Comparison of ENCODE assay signal across 9 cellular contexts in the genomic region with DNA sequence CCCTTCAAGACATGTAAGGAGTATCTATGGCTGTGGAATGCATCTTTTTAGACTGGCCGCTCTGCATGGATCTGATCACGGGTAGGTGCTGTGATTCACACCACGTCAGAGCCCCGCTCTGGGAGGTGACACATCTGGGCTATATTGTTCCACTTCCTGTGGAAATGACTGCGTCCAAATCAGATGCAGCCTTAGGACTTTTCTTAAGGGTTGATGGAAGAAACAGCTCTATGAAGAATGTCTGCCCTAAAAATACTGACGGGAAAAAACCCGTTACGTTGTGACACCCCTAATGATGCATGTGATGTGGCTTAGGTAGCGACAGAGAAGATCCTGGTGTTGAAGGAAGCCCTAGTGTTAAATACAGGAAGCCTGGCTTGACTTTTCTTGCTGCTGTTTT. TPM values are rescaled to one million over a fixed set of nuclear protein-coding genes. Genes with fewer than 3 reads are reported as not detected.
A peak's percentile ranks its signal among the peaks of the same experiment; 100 is the strongest.
DNase-seq lines count a peak whose midpoint lies in the region; ATAC-seq, FAIRE-seq and TF ChIP-seq lines count a peak whose summit lies in the region.
"Had no signal": no experiment of that assay in that cellular context is flagged by ENCODE, and none has a peak within 500 bp of the region (broad histone marks: within the 10 kb centered on the region; RNA-seq: fewer than 3 reads in every experiment).

No MANE protein-coding gene starts in this region.

- 34% methylated on average over 9 of the region's 9 CpGs for WGBS in smooth muscle cell (ENCODE audit: low lambda C conversion rate)

- peak; percentile 52 to 76 (median 56) for DNase-seq in CD4-positive, CD25-positive, alpha-beta regulatory T cell
- DNase-seq in dermis blood vessel endothelial cell (peak; percentile 96), smooth muscle cell (lab: John Stamatoyannopoulos, UW; ENCODE audit: unreplicated experiment) (no peak), ureter (ENCODE audit: low spot score) (no peak), NCI-H1694 (lab: John Stamatoyannopoulos, UW) (no peak), kidney (no peak)

- no peaks in the 10 kb centered on the region for H3K9me3 ChIP-seq in CD4-positive, CD25-positive, alpha-beta regulatory T cell (ENCODE audit: control insufficient read depth in 2 of 2, low read length in 2 of 2)
- H3K9me3 ChIP-seq in smooth muscle cell (replicated peaks; ENCODE audit: low read depth) (no peaks in the 10 kb centered on the region), kidney (ENCODE audit: control insufficient read depth in 1 of 2, low read length in 2 of 2) (no peaks in the 10 kb centered on the region)

- peak overlapping the region; percentile 58 for H3K4me2 ChIP-seq in smooth muscle cell

- H4K20me1 ChIP-seq in smooth muscle cell (ENCODE audit: low read depth): peaks cover 21% of the 10 kb centered on the region

- no peak overlapping the region for H2AFZ ChIP-seq in smooth muscle cell (ENCODE audit: low read depth)

- FAIRE-seq in kidney (lab: Jason Lieb, UNC): no peak
- FAIRE-seq: endometrium had no signal

- H3K27ac Mint-ChIP-seq in CD4-positive, CD25-positive, alpha-beta regulatory T cell: peak overlapping the region; percentile 91 to 94 (median 93)

- peaks cover 77% of the 10 kb centered on the region for H3K79me2 ChIP-seq in smooth muscle cell (ENCODE audit: low read depth)

- peaks cover 56% of the 10 kb centered on the region for H3K4me1 ChIP-seq in CD4-positive, CD25-positive, alpha-beta regulatory T cell (ENCODE audit: control insufficient read depth, insufficient read depth, low read length, poor library complexity, severe bottlenecking)
- peaks cover 4% of the 10 kb centered on the region for H3K4me1 ChIP-seq in smooth muscle cell (ENCODE audit: low read depth)
- H3K4me1 ChIP-seq in kidney (ENCODE audit: control insufficient read depth in 1 of 2, insufficient read depth in 1 of 2, low read depth in 1 of 2, low read length in 2 of 2): peaks cover 11% of the 10 kb centered on the region in 2 donors

- peak overlapping the region; percentile 30 to 88 (median 76) for H3K4me3 Mint-ChIP-seq in CD4-positive, CD25-positive, alpha-beta regulatory T cell

- peaks cover 5% of the 10 kb centered on the region for H3K36me3 Mint-ChIP-seq in CD4-positive, CD25-positive, alpha-beta regulatory T cell

- H3K27ac ChIP-seq in CD4-positive, CD25-positive, alpha-beta regulatory T cell (ENCODE audit: insufficient read depth, low read length, poor library complexity, severe bottlenecking): peak overlapping the region; percentile 85
- peak overlapping the region; percentile 90 for H3K27ac ChIP-seq in smooth muscle cell (ENCODE audit: low read depth)
- H3K27ac ChIP-seq in kidney (ENCODE audit: low read depth in 2 of 2, low read length in 2 of 2): no peak overlapping the region

- no peaks in the 10 kb centered on the region for H3K9me3 Mint-ChIP-seq in CD4-positive, CD25-positive, alpha-beta regulatory T cell

- H3K27me3 ChIP-seq in CD4-positive, CD25-positive, alpha-beta regulatory T cell (ENCODE audit: control insufficient read depth, insufficient read depth, low read length): no peaks in the 10 kb centered on the region
- no peaks in the 10 kb centered on the region for H3K27me3 ChIP-seq in smooth muscle cell (ENCODE audit: low read depth)

- peak; percentile 80 to 93 for ATAC-seq in CD4-positive, CD25-positive, alpha-beta regulatory T cell (ENCODE audit: low read depth in 2 of 2)
- ATAC-seq in activated CD4-positive, CD25-positive, alpha-beta regulatory T cell treated with anti-CD3 and anti-CD28 coated beads, Interleukin-2, amount 50 U/mL, for 24 hours: peak; percentile 97 to 99
- ATAC-seq in HG03439 (IDR thresholded peaks at IDR 0.05; ENCODE audit: unreplicated experiment): no peak

- peaks cover 20 to 87% (median 64%) of the 10 kb centered on the region in 4 donors for H3K4me1 Mint-ChIP-seq in CD4-positive, CD25-positive, alpha-beta regulatory T cell

- intact Hi-C loops in kidney (cut with DNase I): no loop called here

- peak overlapping the region; percentile 75 for H3K4me3 ChIP-seq in CD4-positive, CD25-positive, alpha-beta regulatory T cell (ENCODE audit: low read depth, low read length)
- no peak overlapping the region for H3K4me3 ChIP-seq in smooth muscle cell
- H3K4me3 ChIP-seq in kidney (ENCODE audit: low read length in 2 of 2): no peak overlapping the region

- H3K27me3 Mint-ChIP-seq in CD4-positive, CD25-positive, alpha-beta regulatory T cell: no peaks in the 10 kb centered on the region

- H3K36me3 ChIP-seq in CD4-positive, CD25-positive, alpha-beta regulatory T cell (ENCODE audit: control insufficient read depth, insufficient read depth, low read length): peaks cover 4% of the 10 kb centered on the region
- no peaks in the 10 kb centered on the region for H3K36me3 ChIP-seq in smooth muscle cell (ENCODE audit: low read depth)
- H3K36me3 ChIP-seq in kidney (ENCODE audit: control insufficient read depth in 1 of 2, insufficient read depth in 2 of 2, low read length in 2 of 2): no peaks in the 10 kb centered on the region

- peaks cover 11% of the 10 kb centered on the region for H3F3A ChIP-seq in smooth muscle cell (ENCODE audit: low read depth)

- H3K9ac ChIP-seq in smooth muscle cell (ENCODE audit: low read depth): peak overlapping the region; percentile 74
- no peak overlapping the region for H3K9ac ChIP-seq in kidney (ENCODE audit: low read length in 2 of 2)

- TF ChIP-seq CTCF in smooth muscle cell (IDR thresholded peaks at IDR 0.05; ENCODE audit: borderline replicate concordance, insufficient read depth, poor library complexity, severe bottlenecking): no peak
- TF ChIP-seq CTCF in kidney (IDR thresholded peaks at IDR 0.05; ENCODE audit: borderline replicate concordance, extremely low read depth, insufficient read depth): no peak

RNA-seq across cellular contexts. Expression of a gene that starts 12.2 kb away (rescaled TPM):
- total RNA-seq in CD4-positive, CD25-positive, alpha-beta regulatory T cell: 114 TPM
- 10 to 100 TPM; 20.4 to 27.6 (median 25.9) TPM for polyA plus RNA-seq in CD4-positive, CD25-positive, alpha-beta regulatory T cell
- 23.5 and 36.4 TPM in 2 replicates for total RNA-seq in dermis blood vessel endothelial cell
- 19.5 and 19.9 TPM in 2 replicates for total RNA-seq in smooth muscle cell
- polyA plus RNA-seq in smooth muscle cell: 11.5 and 19.5 TPM in 2 replicates
- 30.9 TPM for total RNA-seq in ureter
- 26.3 TPM for total RNA-seq in kidney
- 12.4 TPM for polyA plus RNA-seq in kidney (ENCODE audit: insufficient read depth, low read depth, low replicate concordance)

RNA-seq across cellular contexts. Expression of a gene that starts 27.1 kb away (rescaled TPM):
- not detected for total RNA-seq in CD4-positive, CD25-positive, alpha-beta regulatory T cell
- not detected for polyA plus RNA-seq in CD4-positive, CD25-positive, alpha-beta regulatory T cell
- total RNA-seq in dermis blood vessel endothelial cell (not detected in 2 replicates), smooth muscle cell (not detected in 2 replicates), ureter (not detected), kidney (not detected)
- polyA plus RNA-seq in smooth muscle cell (not detected in 2 replicates), kidney (ENCODE audit: insufficient read depth, low read depth, low replicate concordance) (not detected)

Comparison
In these comparisons a context has a peak if more than half of its experiments do, and no peak if none do; other contexts are left out.
1. DNase-seq: peak in CD4-positive, CD25-positive, alpha-beta regulatory T cell (3 of 3) and dermis blood vessel endothelial cell (single experiment); none in smooth muscle cell (single experiment), ureter (single experiment), NCI-H1694 (single experiment) and kidney (single experiment).
2. H3K27ac ChIP-seq: peak in CD4-positive, CD25-positive, alpha-beta regulatory T cell (single experiment) and smooth muscle cell (single experiment); none in kidney (0 of 2).